In the genomic region with DNA sequence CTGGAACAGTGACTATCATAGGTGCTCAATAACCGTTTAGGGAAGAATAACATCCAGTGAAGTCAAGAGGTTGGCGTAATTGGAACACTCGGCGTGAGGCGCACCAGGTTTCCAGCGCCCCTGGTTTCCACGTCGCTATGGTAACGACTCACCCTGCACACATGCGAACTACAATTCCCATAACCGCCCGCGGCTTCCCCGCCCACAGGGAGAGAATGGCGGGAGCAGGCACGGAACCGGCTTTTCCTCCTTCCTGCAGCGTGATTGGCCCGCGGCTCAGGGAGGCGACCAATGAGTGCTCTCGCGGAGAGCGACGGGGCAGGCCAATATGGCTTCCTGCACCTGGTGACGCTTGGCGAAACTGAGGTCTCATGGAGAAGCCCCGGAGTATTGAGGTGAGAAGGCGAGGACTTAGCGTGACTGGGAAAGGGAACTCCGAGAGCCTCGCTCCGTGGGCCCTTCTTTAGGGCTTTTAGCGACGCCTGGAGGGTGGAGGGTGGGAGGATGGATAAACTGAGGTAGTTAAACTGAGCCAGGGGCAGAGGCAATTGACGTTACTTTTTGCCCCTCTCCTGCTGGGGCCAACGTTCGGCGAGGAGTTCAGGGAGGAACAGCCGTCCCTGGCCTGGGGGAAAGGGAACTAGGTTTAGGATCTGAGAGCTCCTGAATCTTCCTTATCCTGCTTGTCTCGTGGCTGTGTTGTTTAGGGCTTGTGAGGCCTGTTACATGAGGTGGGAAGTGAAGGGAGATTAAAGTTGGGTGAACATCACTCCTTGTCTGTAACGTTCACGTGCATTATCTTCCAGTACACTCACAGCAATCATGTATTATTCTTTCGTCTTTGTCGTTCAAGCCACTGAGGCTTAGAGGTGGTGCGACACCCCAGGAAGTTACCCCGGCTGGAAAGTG, we compare ENCODE assay signal across 8 cellular contexts. TPM values are rescaled to one million over a fixed set of nuclear protein-coding genes. Genes with fewer than 3 reads are reported as not detected.
DNase-seq lines count a peak whose midpoint lies in the region; ATAC-seq and TF ChIP-seq lines count a peak whose summit lies in the region.

A gene (plus strand): TSS at position 321 of the 909 bp plus-strand sequence. CDS start 51 bp downstream, at position 372.

- no peaks in the 10 kb centered on the region for H4K20me1 ChIP-seq in PC-3 (ENCODE audit: low read length)

- peak; percentile 97 for ATAC-seq in GM21576 (IDR thresholded peaks at IDR 0.05; ENCODE audit: unreplicated experiment)
- ATAC-seq in PC-3, result peak; percentile 100
- ATAC-seq in mucosa of descending colon, result peak; percentile 100

- no peaks in the 10 kb centered on the region for H3K27me3 ChIP-seq in PC-3 (ENCODE audit: low read length)

- POLR2A ChIA-PET in PC-3 (lab: Charles Lee; ENCODE audit: unreplicated experiment), result no interaction called here

- peak within 1 kb of the TSS; percentile 86 for H2AFZ ChIP-seq in PC-3 (ENCODE audit: low read length)

- H3K4me2 ChIP-seq in PC-3 (ENCODE audit: low read length), result peak within 1 kb of the TSS; percentile 88

- H3K4me1 ChIP-seq in PC-3 (ENCODE audit: insufficient read depth, low read length), result no peaks in the 10 kb centered on the region
- peaks cover 8% of the 10 kb centered on the region for H3K4me1 ChIP-seq in mucosa of descending colon (ENCODE audit: low read depth)

- H3K9me3 ChIP-seq in PC-3 (ENCODE audit: low read length) (no peaks in the 10 kb centered on the region), mucosa of descending colon (no peaks in the 10 kb centered on the region)

- no peak for TF ChIP-seq CTCF in PC-3 (conservative IDR thresholded peaks at IDR 0.05; ENCODE audit: low read depth, low read length)
- no peak for TF ChIP-seq CTCF in mucosa of descending colon (IDR thresholded peaks at IDR 0.05)

- intact Hi-C loops in PC-3 (cut with micrococcal nuclease), result no loop called here
- intact Hi-C loops in mucosa of descending colon (cut with DNase I, micrococcal nuclease), result no loop called here

- peak within 1 kb of the TSS; percentile 93 for H3K9ac ChIP-seq in PC-3 (ENCODE audit: low read length)

- BruUV-seq in PC-3 (replicated peaks; lab: Mats Ljungman, UMichigan), result TSS peak; percentile 84

- no peaks in the 10 kb centered on the region for H3F3A ChIP-seq in PC-3 (ENCODE audit: low read length, unreplicated experiment)

- no peaks in the 10 kb centered on the region for H3K36me3 ChIP-seq in PC-3 (ENCODE audit: low read depth, low read length)
- no peaks in the 10 kb centered on the region for H3K36me3 ChIP-seq in mucosa of descending colon (ENCODE audit: low read depth)

- H3K27ac ChIP-seq in PC-3 (ENCODE audit: low read length), result peak within 1 kb of the TSS; percentile 40
- H3K27ac ChIP-seq in epithelial cell of prostate, result peak within 1 kb of the TSS; percentile 69

- peaks cover 24% of the 10 kb centered on the region for H3K79me2 ChIP-seq in PC-3 (ENCODE audit: low read length)

- DNase-seq in DMS114 treated with DMSO at 0.1 percent for 48 hours (lab: John Stamatoyannopoulos, UW; ENCODE audit: unreplicated experiment), result peak; percentile 92
- peak; percentile 95 for DNase-seq in PC-3
- peak; percentile 99 for DNase-seq in activated T-cell treated with anti-CD3 and anti-CD28 coated beads for 48 hours (ENCODE audit: low read depth)
- DNase-seq in epithelial cell of prostate (ENCODE audit: low read depth, low spot score), result peak; percentile 75
- peak; percentile 98 to 99 (median 98) for DNase-seq in mucosa of descending colon
- DNase-seq in stimulated activated CD8-positive, alpha-beta memory T cell treated with anti-CD3 and anti-CD28 coated beads, Interleukin-4, amount 100 ng/mL, for 24 hours (ENCODE audit: low read depth), result peak; percentile 99

- H3K4me3 ChIP-seq in PC-3 (ENCODE audit: low read length) (peak within 1 kb of the TSS; percentile 89), mucosa of descending colon (peak within 1 kb of the TSS; percentile 74)

- no peak for TF ChIP-seq EP300 in Ishikawa (IDR thresholded peaks at IDR 0.05; ENCODE audit: borderline replicate concordance)

- TF ChIP-seq RAD21 in Ishikawa (IDR thresholded peaks at IDR 0.05; ENCODE audit: low read depth), result no peak

- CTCF ChIA-PET in PC-3 (lab: Charles Lee), result no interaction called here

- no peaks in the 10 kb centered on the region for H3K9me2 ChIP-seq in PC-3 (replicated peaks; ENCODE audit: low read length)

TF ChIP-seq in Ishikawa, 13 proteins besides CTCF, POLR2A, EP300 and RAD21:
- TF ChIP-seq, protein P1, sequence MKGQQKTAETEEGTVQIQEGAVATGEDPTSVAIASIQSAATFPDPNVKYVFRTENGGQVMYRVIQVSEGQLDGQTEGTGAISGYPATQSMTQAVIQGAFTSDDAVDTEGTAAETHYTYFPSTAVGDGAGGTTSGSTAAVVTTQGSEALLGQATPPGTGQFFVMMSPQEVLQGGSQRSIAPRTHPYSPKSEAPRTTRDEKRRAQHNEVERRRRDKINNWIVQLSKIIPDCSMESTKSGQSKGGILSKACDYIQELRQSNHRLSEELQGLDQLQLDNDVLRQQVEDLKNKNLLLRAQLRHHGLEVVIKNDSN (IDR thresholded peaks at IDR 0.05), result peak; percentile 38; the same call in 1 of the 2 replicates
- TF ChIP-seq TCF12 (IDR thresholded peaks at IDR 0.05; ENCODE audit: low read depth) (0 out of 2 replicates have a peak, but pooled peaks have one; percentile 38), TAF1 (IDR thresholded peaks at IDR 0.05; ENCODE audit: low read depth) (peak; percentile 92), EGR1 (IDR thresholded peaks at IDR 0.05) (no peak), YY1 (IDR thresholded peaks at IDR 0.05; ENCODE audit: low read depth) (peak; percentile 96), FOXM1 (IDR thresholded peaks at IDR 0.05; ENCODE audit: borderline replicate concordance, low read depth) (0 out of 2 replicates have a peak, but pooled peaks have one; percentile 19), ZBTB7A (IDR thresholded peaks at IDR 0.05; ENCODE audit: low read depth) (no peak), TEAD4 (IDR thresholded peaks at IDR 0.05) (no peak), CREB1 (IDR thresholded peaks at IDR 0.05; ENCODE audit: low read depth) (no peak; the same call in 1 of the 2 replicates), NFIC (IDR thresholded peaks at IDR 0.05) (no peak), CEBPB (IDR thresholded peaks at IDR 0.05) (no peak)
- TF ChIP-seq, protein P2, sequence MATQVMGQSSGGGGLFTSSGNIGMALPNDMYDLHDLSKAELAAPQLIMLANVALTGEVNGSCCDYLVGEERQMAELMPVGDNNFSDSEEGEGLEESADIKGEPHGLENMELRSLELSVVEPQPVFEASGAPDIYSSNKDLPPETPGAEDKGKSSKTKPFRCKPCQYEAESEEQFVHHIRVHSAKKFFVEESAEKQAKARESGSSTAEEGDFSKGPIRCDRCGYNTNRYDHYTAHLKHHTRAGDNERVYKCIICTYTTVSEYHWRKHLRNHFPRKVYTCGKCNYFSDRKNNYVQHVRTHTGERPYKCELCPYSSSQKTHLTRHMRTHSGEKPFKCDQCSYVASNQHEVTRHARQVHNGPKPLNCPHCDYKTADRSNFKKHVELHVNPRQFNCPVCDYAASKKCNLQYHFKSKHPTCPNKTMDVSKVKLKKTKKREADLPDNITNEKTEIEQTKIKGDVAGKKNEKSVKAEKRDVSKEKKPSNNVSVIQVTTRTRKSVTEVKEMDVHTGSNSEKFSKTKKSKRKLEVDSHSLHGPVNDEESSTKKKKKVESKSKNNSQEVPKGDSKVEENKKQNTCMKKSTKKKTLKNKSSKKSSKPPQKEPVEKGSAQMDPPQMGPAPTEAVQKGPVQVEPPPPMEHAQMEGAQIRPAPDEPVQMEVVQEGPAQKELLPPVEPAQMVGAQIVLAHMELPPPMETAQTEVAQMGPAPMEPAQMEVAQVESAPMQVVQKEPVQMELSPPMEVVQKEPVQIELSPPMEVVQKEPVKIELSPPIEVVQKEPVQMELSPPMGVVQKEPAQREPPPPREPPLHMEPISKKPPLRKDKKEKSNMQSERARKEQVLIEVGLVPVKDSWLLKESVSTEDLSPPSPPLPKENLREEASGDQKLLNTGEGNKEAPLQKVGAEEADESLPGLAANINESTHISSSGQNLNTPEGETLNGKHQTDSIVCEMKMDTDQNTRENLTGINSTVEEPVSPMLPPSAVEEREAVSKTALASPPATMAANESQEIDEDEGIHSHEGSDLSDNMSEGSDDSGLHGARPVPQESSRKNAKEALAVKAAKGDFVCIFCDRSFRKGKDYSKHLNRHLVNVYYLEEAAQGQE (IDR thresholded peaks at IDR 0.05; ENCODE audit: low read depth), result no peak
- TF ChIP-seq, protein P3, sequence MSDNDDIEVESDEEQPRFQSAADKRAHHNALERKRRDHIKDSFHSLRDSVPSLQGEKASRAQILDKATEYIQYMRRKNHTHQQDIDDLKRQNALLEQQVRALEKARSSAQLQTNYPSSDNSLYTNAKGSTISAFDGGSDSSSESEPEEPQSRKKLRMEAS (IDR thresholded peaks at IDR 0.05), result peak; percentile 61
TF ChIP-seq in Ishikawa: peak in this region for 6.

RNA-seq across cellular contexts. Expression of the gene that starts here (rescaled TPM):
- 22.7 and 33.8 TPM in 2 replicates for total RNA-seq in PC-3 (2014; rRNA removed)
- total RNA-seq in mucosa of descending colon, result 10 to 100 TPM; 17.7 to 25.0 (median 18.9) TPM

Comparison
In these comparisons a context has a peak if more than half of its experiments do, and no peak if none do; other contexts are left out.
1. Peak in every context shown above with its lines: DNase-seq, ATAC-seq, H3K4me3 ChIP-seq and H3K27ac ChIP-seq.